1 cellular context compared by ENCODE assay signal in the genomic region with DNA sequence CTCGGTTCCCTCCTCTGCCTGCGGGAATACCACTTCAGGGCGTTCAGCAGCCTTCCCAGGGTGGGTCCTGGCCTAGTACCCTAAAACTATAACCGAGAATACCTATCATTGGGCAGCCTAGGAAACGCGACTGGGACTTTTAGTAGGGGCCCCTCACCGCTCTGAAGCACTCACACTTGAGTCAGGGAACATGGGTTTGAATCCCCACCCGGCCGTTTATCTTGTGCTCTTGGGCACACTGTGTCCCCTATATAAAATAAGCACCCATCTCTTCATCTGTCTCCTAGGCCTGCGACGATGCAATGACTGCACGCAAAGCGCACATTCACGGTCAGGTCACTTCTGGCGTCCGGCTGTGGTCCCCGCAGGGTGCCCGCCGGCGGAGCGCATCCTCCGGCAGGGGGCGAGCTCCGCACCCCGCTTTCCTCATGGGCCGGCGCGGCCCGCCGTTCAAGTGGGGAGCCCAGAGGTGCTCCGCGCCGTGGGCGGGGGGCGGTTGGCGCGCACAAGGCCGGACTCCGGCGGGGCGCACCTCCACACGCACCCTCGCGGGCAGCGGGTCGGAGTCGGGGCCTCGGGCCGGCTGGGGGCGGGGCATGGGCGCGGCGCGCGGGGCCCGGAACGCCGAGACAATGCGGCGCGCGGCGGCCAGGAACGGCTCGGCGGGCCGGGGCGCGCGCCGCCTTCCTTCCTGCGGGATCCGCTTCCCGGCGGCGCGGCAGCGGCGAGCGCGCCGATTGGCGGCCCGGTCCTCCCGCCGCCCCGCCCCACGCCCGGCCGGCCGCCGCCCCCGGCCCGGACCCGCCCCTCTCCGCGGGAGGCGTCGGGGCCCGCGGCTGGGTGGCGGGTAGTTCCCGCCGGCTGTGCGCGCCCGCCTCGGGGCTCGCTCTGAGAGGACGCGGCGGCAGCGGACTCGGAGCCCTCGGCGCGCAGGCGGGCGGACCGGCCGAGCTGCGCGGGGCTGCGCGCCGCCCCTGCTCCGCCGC.
TF ChIP-seq lines count a peak whose summit lies in the region.

Gene ASAP2 (plus strand): TSS at position 850 of the 986 bp plus-strand sequence. CDS start 293 bp downstream, outside the sequence.

TF ChIP-seq in HEK293, 187 proteins besides CTCF, POLR2A, EP300 and RAD21 (continued from another document):
- TF ChIP-seq, protein P1, sequence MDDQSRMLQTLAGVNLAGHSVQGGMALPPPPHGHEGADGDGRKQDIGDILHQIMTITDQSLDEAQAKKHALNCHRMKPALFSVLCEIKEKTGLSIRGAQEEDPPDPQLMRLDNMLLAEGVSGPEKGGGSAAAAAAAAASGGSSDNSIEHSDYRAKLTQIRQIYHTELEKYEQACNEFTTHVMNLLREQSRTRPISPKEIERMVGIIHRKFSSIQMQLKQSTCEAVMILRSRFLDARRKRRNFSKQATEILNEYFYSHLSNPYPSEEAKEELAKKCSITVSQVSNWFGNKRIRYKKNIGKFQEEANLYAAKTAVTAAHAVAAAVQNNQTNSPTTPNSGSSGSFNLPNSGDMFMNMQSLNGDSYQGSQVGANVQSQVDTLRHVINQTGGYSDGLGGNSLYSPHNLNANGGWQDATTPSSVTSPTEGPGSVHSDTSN (CRISPR knock-in tag; IDR thresholded peaks at IDR 0.05), result peak; percentile 8; the same call in 1 of the 2 replicates
- TF ChIP-seq ZSCAN16 (tag by site-specific recombination; IDR thresholded peaks at IDR 0.05) (no peak), ZNF140 (tag by site-specific recombination; IDR thresholded peaks at IDR 0.05) (no peak), ZBTB8A (tag by site-specific recombination; IDR thresholded peaks at IDR 0.05) (peak; percentile 51; the same call in 1 of the 2 replicates), KLF10 (tag by site-specific recombination; IDR thresholded peaks at IDR 0.05) (peak; percentile 92), ZNF248 (tag by site-specific recombination; IDR thresholded peaks at IDR 0.05) (no peak), ZFHX2 (tag by site-specific recombination; conservative IDR thresholded peaks at IDR 0.05) (peak; percentile 59; the same call in 1 of the 2 replicates), ZEB2 (tag by site-specific recombination; IDR thresholded peaks at IDR 0.05) (peak; percentile 40; the same call in 1 of the 2 replicates), ZNF660 (tag by site-specific recombination; IDR thresholded peaks at IDR 0.05) (peak; percentile 54; the same call in 1 of the 2 replicates)
